Comparison of ENCODE assay signal across 1 cellular context in genomic region chr6:3162067-3162497, GRCh38.
TF ChIP-seq lines count a peak whose summit lies in the region.

No MANE protein-coding gene starts in this region.

TF ChIP-seq in endothelial cell of umbilical vein, 7 proteins besides CTCF, POLR2A, EP300 and RAD21:
- TF ChIP-seq JUN (IDR thresholded peaks at IDR 0.05; ENCODE audit: borderline replicate concordance, insufficient read depth, insufficient read length, low read depth) (no peak), POLR2AphosphoS5 (IDR thresholded peaks at IDR 0.05; ENCODE audit: insufficient read depth, low read depth, low read length) (no peak), FOS (IDR thresholded peaks at IDR 0.05; ENCODE audit: borderline replicate concordance, insufficient read depth, low read length) (no peak), GATA2 (IDR thresholded peaks at IDR 0.05; ENCODE audit: insufficient read depth, insufficient read length, low read depth, low read length) (no peak), EZH2 (IDR thresholded peaks at IDR 0.05; ENCODE audit: borderline replicate concordance, low read depth, low read length, severe bottlenecking) (no peak), MYC (IDR thresholded peaks at IDR 0.05; ENCODE audit: low read depth, low read length) (no peak), MAX (IDR thresholded peaks at IDR 0.05; ENCODE audit: insufficient read depth, insufficient read length) (no peak)
